Comparison of ENCODE assay signal across 11 cellular contexts in the genomic region with DNA sequence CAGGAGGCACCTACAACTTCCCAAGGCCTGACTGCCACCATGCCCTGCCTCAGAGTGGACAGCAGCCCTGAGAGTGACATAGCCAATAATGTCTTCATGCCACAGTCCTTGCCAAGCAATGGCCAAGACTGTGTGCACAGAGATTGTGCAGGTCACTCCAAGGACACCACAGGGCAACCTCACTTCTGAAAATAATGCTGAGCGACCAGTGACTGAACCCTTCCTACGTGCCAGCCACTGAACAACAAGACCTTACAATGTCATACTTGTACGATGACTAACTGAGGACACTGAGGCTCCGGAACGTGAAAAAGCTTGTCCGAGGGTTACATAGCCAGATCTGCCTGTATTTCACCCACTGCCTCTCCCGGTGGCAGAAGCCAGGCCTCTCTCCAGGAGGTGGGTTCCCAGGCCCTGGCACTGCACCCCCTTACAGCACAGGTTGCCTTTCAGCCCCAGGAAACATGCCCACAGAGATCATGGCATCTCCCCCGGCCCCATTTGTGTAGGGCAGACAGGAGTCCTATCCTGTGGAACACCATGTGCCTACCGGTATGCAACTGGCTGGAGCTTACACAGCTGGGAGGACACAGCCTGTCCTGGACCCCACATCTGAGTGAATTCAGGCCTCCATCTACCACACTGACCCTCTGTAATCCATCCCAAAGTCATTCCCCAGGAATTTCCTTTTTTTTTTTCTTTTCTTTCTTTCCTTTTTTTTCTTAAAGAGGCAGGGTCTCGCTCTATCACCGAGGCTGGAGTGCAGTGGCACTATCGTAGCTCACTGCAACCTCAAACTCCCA.
DNase-seq lines count a peak whose midpoint lies in the region; ATAC-seq and TF ChIP-seq lines count a peak whose summit lies in the region.
"Had no signal": no experiment of that assay in that cellular context is flagged by ENCODE, and none has a peak within 500 bp of the region (broad histone marks: within the 10 kb centered on the region; RNA-seq: fewer than 3 reads in every experiment).

No MANE protein-coding gene starts in this region.

- no peak for TF ChIP-seq EP300 in SK-N-SH (IDR thresholded peaks at IDR 0.05; ENCODE audit: borderline replicate concordance in 1 of 2, low read depth in 1 of 2, low read length in 1 of 2)

- H3K4me3 ChIP-seq in SK-N-SH (ENCODE audit: low read depth in 2 of 2, low read length in 1 of 2) (0 out of 4 replicates have a peak overlapping the region, but pooled peaks of 1 of the 2 experiments have one; percentile 7), psoas muscle (no peak overlapping the region)

- CTCF ChIA-PET in SK-N-SH (lab: Yijun Ruan, JAX): no interaction called here

- POLR2A ChIA-PET in SK-N-SH (lab: Yijun Ruan, JAX): no interaction called here

- no peaks in the 10 kb centered on the region for H3K9me3 ChIP-seq in SK-N-SH
- H3K9me3 ChIP-seq in psoas muscle: no peaks in the 10 kb centered on the region

- TF ChIP-seq RAD21 in SK-N-SH (IDR thresholded peaks at IDR 0.05; ENCODE audit: low read length): no peak

- H3F3A ChIP-seq in SK-N-SH (replicated peaks; ENCODE audit: insufficient read depth): no peaks in the 10 kb centered on the region

- no peaks in the 10 kb centered on the region for H3K9me2 ChIP-seq in SK-N-SH

- peak; percentile 85 for DNase-seq in EL
- DNase-seq in SK-N-SH: no peak
- peak; percentile 35 for DNase-seq in fibroblast of gingiva (ENCODE audit: low read depth)
- DNase-seq in psoas muscle: no peak
- DNase-seq in DMS53 (lab: John Stamatoyannopoulos, UW): no peak
- no peak for DNase-seq in activated naive CD4-positive, alpha-beta T cell treated with Interleukin-2 at 50 U/mL for 16 hours
- no peak for DNase-seq in cerebellar cortex (ENCODE audit: low spot score)
- DNase-seq: NCI-H82, nucleus accumbens, WERI-Rb-1 had no signal

- no peaks in the 10 kb centered on the region for H3K79me2 ChIP-seq in SK-N-SH (ENCODE audit: insufficient read depth)

- intact Hi-C loops in psoas muscle (cut with DNase I): loop anchor here in 1 of 2 donors (5.0 kb wide), 1 partner anchor 88 kb away; no protein-coding TSS in a partner anchor

- peaks cover 14 to 24% of the 10 kb centered on the region in 2 experiments; a peak in 3 of 4 replicates for H3K4me1 ChIP-seq in SK-N-SH (ENCODE audit: control insufficient read depth in 1 of 2, insufficient read depth in 2 of 2, low read depth in 1 of 2, low read length in 1 of 2)
- H3K4me1 ChIP-seq in psoas muscle: peaks cover 29% of the 10 kb centered on the region

- ATAC-seq in psoas muscle (peak; percentile 54 to 77 (median 70)), GM18909 (IDR thresholded peaks at IDR 0.05; ENCODE audit: poor library complexity, unreplicated experiment) (no peak)

- H4K20me1 ChIP-seq in SK-N-SH (ENCODE audit: insufficient read depth): no peaks in the 10 kb centered on the region

- peak overlapping the region in 1 of 2 experiments; percentile 79; a peak in 2 of 4 replicates for H3K27ac ChIP-seq in SK-N-SH (ENCODE audit: low read depth in 2 of 2, low read length in 1 of 2)
- peak overlapping the region; percentile 50 for H3K27ac ChIP-seq in psoas muscle
- H3K27ac ChIP-seq: WERI-Rb-1 had no signal

- H3K36me3 ChIP-seq in SK-N-SH (replicated peaks in 1 of 2; ENCODE audit: control insufficient read depth in 1 of 2, insufficient read depth in 2 of 2, low read length in 1 of 2): no peaks in the 10 kb centered on the region
- H3K36me3 ChIP-seq in psoas muscle (ENCODE audit: insufficient read depth in 1 of 2, low read depth in 1 of 2): no peaks in the 10 kb centered on the region
- H3K36me3 ChIP-seq: WERI-Rb-1 had no signal

- TF ChIP-seq CTCF in SK-N-SH (IDR thresholded peaks at IDR 0.05) (no peak), psoas muscle (IDR thresholded peaks at IDR 0.05) (no peak)

- H3K27me3 ChIP-seq in SK-N-SH (ENCODE audit: insufficient read depth): no peaks in the 10 kb centered on the region
- no peaks in the 10 kb centered on the region for H3K27me3 ChIP-seq in psoas muscle (ENCODE audit: insufficient read depth in 3 of 3, low read length in 2 of 3)

- no peak overlapping the region for H2AFZ ChIP-seq in SK-N-SH (ENCODE audit: low read depth)

- H3K9ac ChIP-seq in SK-N-SH: peak overlapping the region; percentile 56

- peak overlapping the region; percentile 63; the same call in 1 of the 2 replicates for H3K4me2 ChIP-seq in SK-N-SH

- whole genome bisulfite sequencing in SK-N-SH (ENCODE audit: low lambda C conversion rate): 80% methylated on average over 10 of the region's 12 CpGs
- 56 to 72% (median 61%) methylated on average over 12 of the region's 12 CpGs for WGBS in psoas muscle, 3 donors

TF ChIP-seq in SK-N-SH, 30 proteins besides CTCF, POLR2A, EP300 and RAD21:
- TF ChIP-seq SMC3 (IDR thresholded peaks at IDR 0.05; ENCODE audit: low read depth, low read length) (no peak), MXI1 (IDR thresholded peaks at IDR 0.05; ENCODE audit: low read depth, low read length) (no peak), GABPA (IDR thresholded peaks at IDR 0.05; ENCODE audit: low read depth) (no peak), RCOR1 (IDR thresholded peaks at IDR 0.05; ENCODE audit: low read length) (no peak), FOXM1 (IDR thresholded peaks at IDR 0.05; ENCODE audit: low read depth) (no peak), MEF2A (IDR thresholded peaks at IDR 0.05; ENCODE audit: borderline replicate concordance, low read depth) (no peak), ELF1 (IDR thresholded peaks at IDR 0.05) (no peak), TCF12 (IDR thresholded peaks at IDR 0.05) (peak; percentile 32; the same call in 1 of the 2 replicates), TEAD4 (IDR thresholded peaks at IDR 0.05; ENCODE audit: borderline replicate concordance, insufficient read depth) (no peak), YY1 (IDR thresholded peaks at IDR 0.05; ENCODE audit: low read depth) (no peak), RXRA (IDR thresholded peaks at IDR 0.05; ENCODE audit: borderline replicate concordance, low read depth) (peak; percentile 85)
- TF ChIP-seq, protein P1, sequence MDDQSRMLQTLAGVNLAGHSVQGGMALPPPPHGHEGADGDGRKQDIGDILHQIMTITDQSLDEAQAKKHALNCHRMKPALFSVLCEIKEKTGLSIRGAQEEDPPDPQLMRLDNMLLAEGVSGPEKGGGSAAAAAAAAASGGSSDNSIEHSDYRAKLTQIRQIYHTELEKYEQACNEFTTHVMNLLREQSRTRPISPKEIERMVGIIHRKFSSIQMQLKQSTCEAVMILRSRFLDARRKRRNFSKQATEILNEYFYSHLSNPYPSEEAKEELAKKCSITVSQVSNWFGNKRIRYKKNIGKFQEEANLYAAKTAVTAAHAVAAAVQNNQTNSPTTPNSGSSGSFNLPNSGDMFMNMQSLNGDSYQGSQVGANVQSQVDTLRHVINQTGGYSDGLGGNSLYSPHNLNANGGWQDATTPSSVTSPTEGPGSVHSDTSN (IDR thresholded peaks at IDR 0.05): no peak
- TF ChIP-seq, protein P2, sequence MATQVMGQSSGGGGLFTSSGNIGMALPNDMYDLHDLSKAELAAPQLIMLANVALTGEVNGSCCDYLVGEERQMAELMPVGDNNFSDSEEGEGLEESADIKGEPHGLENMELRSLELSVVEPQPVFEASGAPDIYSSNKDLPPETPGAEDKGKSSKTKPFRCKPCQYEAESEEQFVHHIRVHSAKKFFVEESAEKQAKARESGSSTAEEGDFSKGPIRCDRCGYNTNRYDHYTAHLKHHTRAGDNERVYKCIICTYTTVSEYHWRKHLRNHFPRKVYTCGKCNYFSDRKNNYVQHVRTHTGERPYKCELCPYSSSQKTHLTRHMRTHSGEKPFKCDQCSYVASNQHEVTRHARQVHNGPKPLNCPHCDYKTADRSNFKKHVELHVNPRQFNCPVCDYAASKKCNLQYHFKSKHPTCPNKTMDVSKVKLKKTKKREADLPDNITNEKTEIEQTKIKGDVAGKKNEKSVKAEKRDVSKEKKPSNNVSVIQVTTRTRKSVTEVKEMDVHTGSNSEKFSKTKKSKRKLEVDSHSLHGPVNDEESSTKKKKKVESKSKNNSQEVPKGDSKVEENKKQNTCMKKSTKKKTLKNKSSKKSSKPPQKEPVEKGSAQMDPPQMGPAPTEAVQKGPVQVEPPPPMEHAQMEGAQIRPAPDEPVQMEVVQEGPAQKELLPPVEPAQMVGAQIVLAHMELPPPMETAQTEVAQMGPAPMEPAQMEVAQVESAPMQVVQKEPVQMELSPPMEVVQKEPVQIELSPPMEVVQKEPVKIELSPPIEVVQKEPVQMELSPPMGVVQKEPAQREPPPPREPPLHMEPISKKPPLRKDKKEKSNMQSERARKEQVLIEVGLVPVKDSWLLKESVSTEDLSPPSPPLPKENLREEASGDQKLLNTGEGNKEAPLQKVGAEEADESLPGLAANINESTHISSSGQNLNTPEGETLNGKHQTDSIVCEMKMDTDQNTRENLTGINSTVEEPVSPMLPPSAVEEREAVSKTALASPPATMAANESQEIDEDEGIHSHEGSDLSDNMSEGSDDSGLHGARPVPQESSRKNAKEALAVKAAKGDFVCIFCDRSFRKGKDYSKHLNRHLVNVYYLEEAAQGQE (IDR thresholded peaks at IDR 0.05; ENCODE audit: low read depth, low read length): no peak
- TF ChIP-seq, protein P3, sequence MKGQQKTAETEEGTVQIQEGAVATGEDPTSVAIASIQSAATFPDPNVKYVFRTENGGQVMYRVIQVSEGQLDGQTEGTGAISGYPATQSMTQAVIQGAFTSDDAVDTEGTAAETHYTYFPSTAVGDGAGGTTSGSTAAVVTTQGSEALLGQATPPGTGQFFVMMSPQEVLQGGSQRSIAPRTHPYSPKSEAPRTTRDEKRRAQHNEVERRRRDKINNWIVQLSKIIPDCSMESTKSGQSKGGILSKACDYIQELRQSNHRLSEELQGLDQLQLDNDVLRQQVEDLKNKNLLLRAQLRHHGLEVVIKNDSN (IDR thresholded peaks at IDR 0.05; ENCODE audit: borderline replicate concordance, low read depth): no peak

Comparison
In these comparisons a context has a peak if more than half of its experiments do, and no peak if none do; other contexts are left out.
1. DNase-seq: peak in EL (single experiment) and fibroblast of gingiva (single experiment); none in SK-N-SH (single experiment), psoas muscle (0 of 2), DMS53 (single experiment), activated naive CD4-positive, alpha-beta T cell treated with Interleukin-2 at 50 U/mL for 16 hours (single experiment) and cerebellar cortex (single experiment).